9 cellular contexts compared by ENCODE assay signal in genomic region chr3:142586803-142587406, GRCh38. TPM values are rescaled to one million over a fixed set of nuclear protein-coding genes. Genes with fewer than 3 reads are reported as not detected.
A peak's percentile ranks its signal among the peaks of the same experiment; 100 is the strongest.
DNase-seq lines count a peak whose midpoint lies in the region; ATAC-seq, FAIRE-seq and TF ChIP-seq lines count a peak whose summit lies in the region.
"Had no signal": no experiment of that assay in that cellular context is flagged by ENCODE, and none has a peak within 500 bp of the region (broad histone marks: within the 10 kb centered on the region; RNA-seq: fewer than 3 reads in every experiment).

No MANE protein-coding gene starts in this region.

- no peaks in the 10 kb centered on the region for H3K9me3 Mint-ChIP-seq in brain
- H3K9me3 Mint-ChIP-seq: IgD-negative memory B cell had no signal

- H3K27me3 Mint-ChIP-seq in brain: peaks cover 16% of the 10 kb centered on the region

- peak overlapping the region in 1 of 5 experiments; percentile 54 for H3K27ac Mint-ChIP-seq in brain
- H3K27ac Mint-ChIP-seq: IgD-negative memory B cell had no signal

- H3K4me3 ChIP-seq in AG10803 (ENCODE audit: low read length): no peak overlapping the region

- peak; percentile 61 for TF ChIP-seq CTCF in AG10803 (conservative IDR thresholded peaks at IDR 0.05; ENCODE audit: low read length)
- peak; percentile 39 for TF ChIP-seq CTCF in GM10266 (IDR thresholded peaks at IDR 0.05; ENCODE audit: control insufficient read depth, insufficient read depth, low read depth, missing control alignments)
- TF ChIP-seq CTCF in brain (conservative IDR thresholded peaks at IDR 0.05): peak; percentile 78 to 81

- DNase-seq in AG10803 (ENCODE audit: low read depth) (peak; percentile 82), GM10266 (ENCODE audit: extremely low spot score) (no peak), NCI-H526 (lab: John Stamatoyannopoulos, UW) (peak; percentile 41 to 80), superior temporal gyrus (ENCODE audit: extremely low spot score) (peak; percentile 87)

- no peaks in the 10 kb centered on the region for H3K4me1 Mint-ChIP-seq in brain
- H3K4me1 Mint-ChIP-seq: IgD-negative memory B cell had no signal

- no peak overlapping the region for H3K4me3 Mint-ChIP-seq in brain
- H3K4me3 Mint-ChIP-seq: IgD-negative memory B cell had no signal

- FAIRE-seq in islet of Langerhans (lab: Jason Lieb, UNC): peak; percentile 95

- no peaks in the 10 kb centered on the region for H3K36me3 Mint-ChIP-seq in brain
- H3K36me3 Mint-ChIP-seq: IgD-negative memory B cell had no signal

- peak; percentile 57 for ATAC-seq in HG03521 (IDR thresholded peaks at IDR 0.05; ENCODE audit: unreplicated experiment)
- no peak for ATAC-seq in HG02571 (IDR thresholded peaks at IDR 0.05; ENCODE audit: unreplicated experiment)

RNA-seq across cellular contexts. Expression of gene ATR, which starts 8.4 kb away (rescaled TPM):
- 3.4 TPM for polyA plus RNA-seq in brain (ENCODE audit: insufficient read depth, low read depth, low replicate concordance)

RNA-seq across cellular contexts. Expression of gene PLS1, which starts 9.3 kb away (rescaled TPM):
- 16.2 TPM for polyA plus RNA-seq in brain (ENCODE audit: insufficient read depth, low read depth, low replicate concordance)
- polyA plus RNA-seq: IgD-negative memory B cell had no signal
